ENCODE assay signal across 8 cellular contexts in the genomic region with DNA sequence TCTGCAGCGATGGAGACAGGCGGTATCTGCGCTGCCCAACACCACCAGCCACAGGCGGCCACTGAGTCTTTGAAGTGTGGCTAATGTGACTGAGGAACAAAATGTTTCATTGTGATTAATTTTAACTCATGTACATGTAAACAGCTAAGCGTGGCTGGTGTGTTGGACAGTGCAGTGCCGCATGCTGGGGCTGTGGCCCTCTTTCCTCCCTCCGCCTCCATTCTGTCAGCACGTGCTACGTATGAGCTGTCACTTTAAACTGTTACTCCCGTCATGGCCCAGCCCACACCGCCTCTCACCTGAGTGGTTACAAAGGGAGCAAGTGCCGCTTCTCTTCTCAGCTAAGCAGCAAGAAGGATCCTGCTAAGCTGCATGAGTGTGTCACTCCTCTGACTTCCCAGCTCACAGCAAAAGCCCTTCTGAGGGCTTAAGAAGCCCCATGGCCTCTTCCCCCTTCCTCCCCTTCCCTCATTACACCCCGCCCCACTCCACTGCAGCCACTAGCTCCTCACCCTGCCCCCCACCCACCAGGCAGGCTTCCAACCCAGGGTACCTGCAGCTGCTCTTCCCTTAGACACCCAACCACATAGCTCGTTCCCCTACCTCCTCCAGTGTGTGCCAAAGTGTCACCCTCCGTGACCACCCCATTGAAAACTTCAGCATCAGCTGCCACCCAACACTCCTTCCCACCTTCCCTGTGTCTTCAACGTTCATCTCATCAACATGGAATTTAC. TPM values are rescaled to one million over a fixed set of nuclear protein-coding genes. Genes with fewer than 3 reads are reported as not detected.
DNase-seq lines count a peak whose midpoint lies in the region; ATAC-seq and TF ChIP-seq lines count a peak whose summit lies in the region.

No MANE protein-coding gene starts in this region.

- peak; percentile 44 for ATAC-seq in sciatic nerve
- no peak for ATAC-seq in GM19023 (IDR thresholded peaks at IDR 0.05; ENCODE audit: unreplicated experiment)
- no peak for ATAC-seq in HG03159 (IDR thresholded peaks at IDR 0.05; ENCODE audit: unreplicated experiment)

- H3K9me3 Mint-ChIP-seq in activated T-cell treated with anti-CD3 and anti-CD28 coated beads, Interleukin-2, amount 50 U/mL, for 24 hours: no peaks in the 10 kb centered on the region

- TF ChIP-seq CTCF in GM10248 (IDR thresholded peaks at IDR 0.05; ENCODE audit: control extremely low read depth, extremely low read depth, low read depth, missing control alignments): no peak

- H3K36me3 Mint-ChIP-seq in activated T-cell treated with anti-CD3 and anti-CD28 coated beads, Interleukin-2, amount 50 U/mL, for 24 hours (ENCODE audit: low read depth): peaks cover 1% of the 10 kb centered on the region

- DNase-seq in NCI-H510A treated with DMSO at 0.1 percent for 48 hours (lab: John Stamatoyannopoulos, UW) (peak; percentile 26), NCI-H510A (lab: John Stamatoyannopoulos, UW) (no peak), foreskin melanocyte (peak; percentile 36), sciatic nerve (ENCODE audit: low spot score) (no peak), GM10248 (ENCODE audit: extremely low spot score) (no peak)
- peak; percentile 80 for DNase-seq in activated T-cell treated with anti-CD3 and anti-CD28 coated beads, Interleukin-2, amount 50 U/mL, for 24 hours

- peaks cover 44% of the 10 kb centered on the region for H3K4me1 Mint-ChIP-seq in activated T-cell treated with anti-CD3 and anti-CD28 coated beads, Interleukin-2, amount 50 U/mL, for 24 hours (ENCODE audit: low read depth)

- no peaks in the 10 kb centered on the region for H3K27me3 Mint-ChIP-seq in activated T-cell treated with anti-CD3 and anti-CD28 coated beads, Interleukin-2, amount 50 U/mL, for 24 hours

- intact Hi-C loops in sciatic nerve (cut with DNase I): no loop called here

- H3K27ac Mint-ChIP-seq in activated T-cell treated with anti-CD3 and anti-CD28 coated beads, Interleukin-2, amount 50 U/mL, for 24 hours: peak overlapping the region; percentile 61

- no peak overlapping the region for H3K4me3 Mint-ChIP-seq in activated T-cell treated with anti-CD3 and anti-CD28 coated beads, Interleukin-2, amount 50 U/mL, for 24 hours

- CTCF ChIA-PET in GM10248 (lab: Yijun Ruan, JAX): interaction anchor here (0.7 to 9.8 kb wide), 30 partner anchors 9 to 336 kb away, joined by 3 to 217 read pairs (median 10); partner anchors contain the start of genes CTNS, HASPIN, NCBP3 and P2RX5

- POLR2A ChIA-PET in GM10248 (lab: Yijun Ruan, JAX): interaction anchor here (0.6 kb wide), 1 partner anchor 19 kb away, joined by 4 read pairs; no protein-coding TSS in a partner anchor

RNA-seq across cellular contexts. Expression of gene HASPIN, which starts 15.0 kb away (rescaled TPM):
- total RNA-seq in sciatic nerve: 0.36 TPM

RNA-seq across cellular contexts. Expression of gene P2RX5, which starts 42.8 kb away (rescaled TPM):
- total RNA-seq in sciatic nerve: 1.8 TPM

Comparison
In these comparisons a context has a peak if more than half of its experiments do, and no peak if none do; other contexts are left out.
1. DNase-seq: peak in NCI-H510A treated with DMSO at 0.1 percent for 48 hours (single experiment), activated T-cell treated with anti-CD3 and anti-CD28 coated beads, Interleukin-2, amount 50 U/mL, for 24 hours (single experiment) and foreskin melanocyte (single experiment); none in NCI-H510A (single experiment), sciatic nerve (single experiment) and GM10248 (single experiment).